Comparison of ENCODE assay signal across 8 cellular contexts in the genomic region with DNA sequence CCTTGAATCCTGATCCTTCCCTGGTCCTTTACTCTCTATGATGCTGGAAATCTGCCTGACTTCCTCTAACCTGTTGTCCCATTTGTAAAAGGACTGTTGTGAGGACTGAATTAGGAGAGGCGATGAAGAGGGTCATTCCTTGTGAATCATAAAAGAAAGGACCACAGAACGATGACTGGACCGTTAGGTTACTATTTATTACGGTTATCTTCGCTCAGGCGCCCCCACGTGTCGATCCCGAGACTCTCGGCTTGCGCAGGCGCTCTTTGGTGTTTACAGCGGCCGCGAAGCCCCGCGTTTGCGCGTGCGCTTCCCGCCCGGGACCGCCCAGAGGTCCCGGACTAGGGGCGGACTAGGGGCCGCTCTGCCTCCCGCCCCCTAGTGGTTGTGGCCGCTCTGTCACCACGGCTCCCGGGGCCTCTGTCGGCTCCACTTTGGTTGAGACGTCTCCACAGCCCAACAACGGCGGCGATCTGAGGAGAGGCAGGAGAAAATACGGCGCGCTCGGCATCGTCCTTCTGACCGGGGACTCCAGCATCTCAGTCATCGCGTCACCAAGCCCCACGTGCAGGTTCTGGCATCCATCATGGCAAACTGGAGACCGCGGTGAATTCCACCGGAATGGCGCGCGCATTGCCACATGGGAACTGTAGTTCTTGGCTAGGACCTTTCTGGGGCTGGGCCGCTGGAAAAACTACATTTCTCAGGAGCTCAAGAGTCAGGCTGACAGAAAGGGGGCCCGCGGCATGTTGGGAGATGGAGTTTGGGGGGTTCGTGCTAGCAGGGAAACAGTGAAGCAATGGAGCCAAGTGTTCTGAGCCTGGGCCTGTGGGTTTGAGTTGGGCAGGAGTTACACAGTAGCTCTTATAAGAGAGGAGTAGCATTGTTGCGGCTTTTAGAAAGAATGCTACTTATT. TPM values are rescaled to one million over a fixed set of nuclear protein-coding genes. Genes with fewer than 3 reads are reported as not detected.
A peak's percentile ranks its signal among the peaks of the same experiment; 100 is the strongest.
DNase-seq lines count a peak whose midpoint lies in the region; ATAC-seq and TF ChIP-seq lines count a peak whose summit lies in the region.

A gene with protein sequence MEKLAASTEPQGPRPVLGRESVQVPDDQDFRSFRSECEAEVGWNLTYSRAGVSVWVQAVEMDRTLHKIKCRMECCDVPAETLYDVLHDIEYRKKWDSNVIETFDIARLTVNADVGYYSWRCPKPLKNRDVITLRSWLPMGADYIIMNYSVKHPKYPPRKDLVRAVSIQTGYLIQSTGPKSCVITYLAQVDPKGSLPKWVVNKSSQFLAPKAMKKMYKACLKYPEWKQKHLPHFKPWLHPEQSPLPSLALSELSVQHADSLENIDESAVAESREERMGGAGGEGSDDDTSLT (minus strand): TSS at position 596 of the 916 bp plus-strand sequence. CDS start 12,866 bp downstream, outside the sequence.

- DNase-seq in DMS153 treated with DMSO at 0.1 percent for 48 hours (lab: John Stamatoyannopoulos, UW; ENCODE audit: unreplicated experiment) (peak; percentile 92), OCI-M2 (lab: John Stamatoyannopoulos, UW; ENCODE audit: unreplicated experiment) (peak; percentile 90), activated T-cell treated with anti-CD3 and anti-CD28 coated beads for 48 hours (ENCODE audit: low read depth) (peak; percentile 95), epithelial cell of prostate (ENCODE audit: low read depth, low spot score) (peak; percentile 68), mucosa of descending colon (peak; percentile 96 to 98 (median 97))
- peak; percentile 82 to 89 for DNase-seq in stimulated activated CD8-positive, alpha-beta memory T cell treated with anti-CD3 and anti-CD28 coated beads, Interleukin-4, amount 100 ng/mL, for 4 hours (ENCODE audit: low read depth in 2 of 2, low spot score in 1 of 2)

- peak; percentile 47; the same call in 1 of the 2 replicates for TF ChIP-seq RAD21 in Ishikawa (IDR thresholded peaks at IDR 0.05; ENCODE audit: low read depth)

- no peaks in the 10 kb centered on the region for H3K9me3 ChIP-seq in mucosa of descending colon

- TF ChIP-seq EP300 in Ishikawa (IDR thresholded peaks at IDR 0.05; ENCODE audit: borderline replicate concordance): 0 out of 2 replicates have a peak, but pooled peaks have one; percentile 23

- peak; percentile 95 for TF ChIP-seq CTCF in mucosa of descending colon (IDR thresholded peaks at IDR 0.05)

- ATAC-seq in GM21529 (IDR thresholded peaks at IDR 0.05; ENCODE audit: unreplicated experiment) (peak; percentile 87), mucosa of descending colon (peak; percentile 99)

- H3K27ac ChIP-seq in epithelial cell of prostate: peak within 1 kb of the TSS; percentile 85

- intact Hi-C loops in mucosa of descending colon (cut with DNase I, micrococcal nuclease): loop anchor here (5.0 to 10.0 kb wide), 2 partner anchors 69 to 71 kb away; no protein-coding TSS in a partner anchor

- H3K4me1 ChIP-seq in mucosa of descending colon (ENCODE audit: low read depth): peaks cover 13% of the 10 kb centered on the region

- H3K36me3 ChIP-seq in mucosa of descending colon (ENCODE audit: low read depth): no peaks in the 10 kb centered on the region

- H3K4me3 ChIP-seq in mucosa of descending colon: peak within 1 kb of the TSS; percentile 38

TF ChIP-seq in Ishikawa, 13 proteins besides CTCF, POLR2A, EP300 and RAD21:
- peak; percentile 83 for TF ChIP-seq TEAD4 (IDR thresholded peaks at IDR 0.05)
- TF ChIP-seq EGR1 (IDR thresholded peaks at IDR 0.05): no peak
- TF ChIP-seq YY1 (IDR thresholded peaks at IDR 0.05; ENCODE audit: low read depth): peak; percentile 93
- TF ChIP-seq NFIC (IDR thresholded peaks at IDR 0.05): peak; percentile 41; the same call in 1 of the 2 replicates
- TF ChIP-seq REST (IDR thresholded peaks at IDR 0.05; ENCODE audit: low read depth): no peak
- peak; percentile 72 for TF ChIP-seq TAF1 (IDR thresholded peaks at IDR 0.05; ENCODE audit: low read depth)
- TF ChIP-seq TCF12 (IDR thresholded peaks at IDR 0.05; ENCODE audit: low read depth): peak; percentile 65
- TF ChIP-seq ZBTB7A (IDR thresholded peaks at IDR 0.05; ENCODE audit: low read depth): 0 out of 2 replicates have a peak, but pooled peaks have one; percentile 49
- TF ChIP-seq CEBPB (IDR thresholded peaks at IDR 0.05): no peak; the same call in 1 of the 2 replicates
- TF ChIP-seq MAX (IDR thresholded peaks at IDR 0.05): peak; percentile 98
- TF ChIP-seq FOXM1 (IDR thresholded peaks at IDR 0.05; ENCODE audit: borderline replicate concordance, low read depth): peak; percentile 16; the same call in 1 of the 2 replicates
- TF ChIP-seq, protein P1, sequence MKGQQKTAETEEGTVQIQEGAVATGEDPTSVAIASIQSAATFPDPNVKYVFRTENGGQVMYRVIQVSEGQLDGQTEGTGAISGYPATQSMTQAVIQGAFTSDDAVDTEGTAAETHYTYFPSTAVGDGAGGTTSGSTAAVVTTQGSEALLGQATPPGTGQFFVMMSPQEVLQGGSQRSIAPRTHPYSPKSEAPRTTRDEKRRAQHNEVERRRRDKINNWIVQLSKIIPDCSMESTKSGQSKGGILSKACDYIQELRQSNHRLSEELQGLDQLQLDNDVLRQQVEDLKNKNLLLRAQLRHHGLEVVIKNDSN (IDR thresholded peaks at IDR 0.05): peak; percentile 73
- peak; percentile 62; the same call in 1 of the 2 replicates for TF ChIP-seq CREB1 (IDR thresholded peaks at IDR 0.05; ENCODE audit: low read depth)

RNA-seq across cellular contexts. Expression of the gene that starts here (rescaled TPM):
- total RNA-seq in mucosa of descending colon: 100 to 1,000 TPM; 177 to 472 (median 306) TPM

Comparison
In these comparisons a context has a peak if more than half of its experiments do, and no peak if none do; other contexts are left out.
1. Peak in every context shown above with its lines: DNase-seq, ATAC-seq, H3K4me3 ChIP-seq and H3K27ac ChIP-seq.